10 cellular contexts compared by ENCODE assay signal in genomic region chr13:43516401-43516826, GRCh38.
A peak's percentile ranks its signal among the peaks of the same experiment; 100 is the strongest.
DNase-seq lines count a peak whose midpoint lies in the region; ATAC-seq and FAIRE-seq lines count a peak whose summit lies in the region.
"Had no signal": no experiment of that assay in that cellular context is flagged by ENCODE, and none has a peak within 500 bp of the region (broad histone marks: within the 10 kb centered on the region; RNA-seq: fewer than 3 reads in every experiment).

No MANE protein-coding gene starts in this region.

- DNase-seq in HTR-8/SVneo (ENCODE audit: insufficient read length, low spot score), result peak; percentile 2
- peak; percentile 61 for DNase-seq in astrocyte of the hippocampus (ENCODE audit: low read depth, low spot score)
- DNase-seq in left lobe of liver (ENCODE audit: low spot score), result no peak
- peak; percentile 72 for DNase-seq in stromal cell of bone marrow (ENCODE audit: low read depth)
- DNase-seq in KG1 (lab: John Stamatoyannopoulos, UW), result no peak
- DNase-seq in HUDEP-2 (lab: John Stamatoyannopoulos, UW; ENCODE audit: unreplicated experiment in 76 of 76), result no peak
- no peak for DNase-seq in SK-N-DZ (ENCODE audit: low spot score)
- DNase-seq: MG63; NK-92 treated with Interleukin-12 subunit alpha and Interleukin-12 subunit beta, amount 100 ng/mL, for 24 hours had no signal

- no peak for FAIRE-seq in HTR-8/SVneo (lab: Jason Lieb, UNC)

- ATAC-seq in left lobe of liver (peak; percentile 50), GM19463 (IDR thresholded peaks at IDR 0.05; ENCODE audit: unreplicated experiment) (no peak)

Comparison
In these comparisons a context has a peak if more than half of its experiments do, and no peak if none do; other contexts are left out.
1. DNase-seq: peak in HTR-8/SVneo (single experiment), astrocyte of the hippocampus (single experiment) and stromal cell of bone marrow (single experiment); none in left lobe of liver (single experiment), KG1 (single experiment), HUDEP-2 (0 of 76) and SK-N-DZ (single experiment).